ENCODE assay signal across 31 cellular contexts in the genomic region with DNA sequence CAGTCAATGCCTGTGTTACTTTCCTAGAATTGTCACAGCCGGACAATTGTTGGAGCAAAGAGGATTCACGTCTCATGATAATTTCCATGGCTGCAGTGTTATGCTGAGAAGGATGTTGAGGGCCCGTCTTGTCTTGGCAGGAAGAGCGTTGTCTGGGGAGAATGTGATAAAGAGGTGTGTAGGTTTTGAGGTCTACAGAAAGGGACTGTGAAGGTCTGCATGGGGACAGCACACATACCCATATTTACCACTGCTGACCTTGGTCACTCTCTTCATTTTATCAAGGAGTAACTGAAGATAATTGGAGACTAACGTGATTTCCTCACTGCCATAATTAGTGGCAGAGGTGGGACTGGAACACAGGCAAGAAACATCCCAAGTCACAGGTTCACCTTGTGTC.
"Had no signal": no experiment of that assay in that cellular context is flagged by ENCODE, and none has a peak within 500 bp of the region (broad histone marks: within the 10 kb centered on the region; RNA-seq: fewer than 3 reads in every experiment).

No MANE protein-coding gene starts in this region.

- H3K27me3 ChIP-seq: Peyer's patch, SJSA1 had no signal

- H3K27ac ChIP-seq: Peyer's patch, SJSA1 had no signal

- H3K9me3 ChIP-seq: Peyer's patch, SJSA1, SK-N-SH had no signal

- H3K36me3 ChIP-seq: Peyer's patch had no signal

- H3K4me3 ChIP-seq: Peyer's patch, SJSA1 had no signal

- H3K4me2 ChIP-seq: SK-N-SH had no signal

- ATAC-seq: activated CD4-positive, alpha-beta T cell treated with anti-CD3 and anti-CD28 coated beads for 36 hours; activated CD4-positive, CD25-positive, alpha-beta regulatory T cell treated with anti-CD3 and anti-CD28 coated beads, Interleukin-2, amount 50 U/mL, for 24 hours; activated naive CD8-positive, alpha-beta T cell treated with anti-CD3 and anti-CD28 coated beads, Interleukin-2, amount 50 U/mL, for 24 hours; activated T-cell treated with anti-CD3 and anti-CD28 coated beads, Interleukin-2, amount 50 U/mL, for 4 hours; PC-3 had no signal

- FAIRE-seq: TTC549 had no signal

- H3K4me1 ChIP-seq: Peyer's patch had no signal

- DNase-seq: activated CD4-positive, alpha-beta T cell treated with anti-CD3 and anti-CD28 coated beads for 36 hours; activated CD4-positive, alpha-beta T cell treated with anti-CD3 and anti-CD28 coated beads, Interleukin-2, amount 10 ng/mL, durations not matched to agents 7 days and 5 days; activated CD4-positive, alpha-beta T cell treated with anti-CD3 and anti-CD28 coated beads, Interleukin-2, amount 50 U/mL, for 48 hours; activated CD8-positive, alpha-beta memory T cell treated with anti-CD3 and anti-CD28 coated beads, Interleukin-2, amount 50 U/mL, for 4 hours; activated effector memory CD4-positive, alpha-beta T cell treated with Interleukin-2 at 50 U/mL for 16 hours; activated naive CD4-positive, alpha-beta T cell treated with anti-CD3 and anti-CD28 coated beads, Interleukin-2, amount 10 ng/mL, durations not matched to agents 7 days and 5 days; activated naive CD8-positive, alpha-beta T cell treated with anti-CD3 and anti-CD28 coated beads, Interleukin-2, amount 50 U/mL, for 24 hours; activated T-cell treated with anti-CD3 and anti-CD28 coated beads for 4 hours; activated T-cell treated with anti-CD3 and anti-CD28 coated beads, Interleukin-2, amount 50 U/mL, for 4 hours; anterior cingulate cortex; central memory CD4-positive, alpha-beta T cell; Karpas-422; KBM-7; NCI-H1048; NCI-H1105 treated with DMSO at 0.1 percent for 48 hours; NCI-H1436; NCI-H1694; NCI-H1930; NCI-H2081 treated with DMSO at 0.1 percent for 48 hours; NCI-H345; NCI-H524 treated with DMSO at 0.1 percent for 48 hours; NCI-H748 treated with DMSO at 0.1 percent for 48 hours; NK-92 treated with Interleukin-12 subunit alpha and Interleukin-12 subunit beta, amount 100 ng/mL, for 24 hours; PC-3; Peyer's patch; RPMI8226; SHP77 treated with DMSO at 0.1 percent for 48 hours; SK-N-SH had no signal

- H3K9ac ChIP-seq: SK-N-SH had no signal
